18 cellular contexts compared by ENCODE assay signal in the genomic region with DNA sequence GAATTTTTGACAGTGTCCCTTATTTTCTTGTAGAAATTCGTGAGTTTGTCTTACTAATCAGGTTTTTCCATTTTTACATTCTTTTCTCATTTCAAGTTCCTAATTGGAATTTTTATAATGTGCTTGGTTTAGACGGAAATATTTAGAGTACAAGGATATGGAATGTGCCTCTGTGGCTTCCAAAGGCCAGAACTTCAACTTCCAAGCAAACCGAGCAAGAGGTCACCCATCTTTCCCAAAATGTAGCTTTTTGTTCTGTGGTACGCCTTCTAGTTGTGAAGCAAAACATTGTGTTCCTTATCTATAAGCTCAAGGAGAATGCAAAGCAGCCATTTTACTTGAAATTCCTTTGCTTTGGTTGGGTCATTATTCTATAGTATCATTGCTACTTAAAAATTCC.
DNase-seq lines count a peak whose midpoint lies in the region; ATAC-seq and TF ChIP-seq lines count a peak whose summit lies in the region.
"Had no signal": no experiment of that assay in that cellular context is flagged by ENCODE, and none has a peak within 500 bp of the region (broad histone marks: within the 10 kb centered on the region; RNA-seq: fewer than 3 reads in every experiment).

No MANE protein-coding gene starts in this region.

- peak overlapping the region; percentile 40; the same call in 1 of the 2 replicates for H3K27ac Mint-ChIP-seq in HFFc6
- H3K27ac Mint-ChIP-seq: CD8-positive, alpha-beta T cell had no signal

- no peaks in the 10 kb centered on the region for H3K27me3 ChIP-seq in HAP-1 (ENCODE audit: low read depth)

- peaks cover 29% of the 10 kb centered on the region for H3K4me1 Mint-ChIP-seq in HFFc6 (ENCODE audit: low read depth)

- H3K4me1 ChIP-seq in HAP-1 = peaks cover 8% of the 10 kb centered on the region
- H3K4me1 ChIP-seq: Caco-2 had no signal

- in situ Hi-C loops in HAP-1 (cut with MboI; ENCODE audit: low sequenced_read_pairs) = no loop called here

- H3K36me3 ChIP-seq in HAP-1 (replicated peaks) = no peaks in the 10 kb centered on the region

- DNase-seq in DMS114 treated with DMSO at 0.1 percent for 48 hours (lab: John Stamatoyannopoulos, UW; ENCODE audit: unreplicated experiment) (peak; percentile 84), HFFc6 (no peak), fibroblast of peridontal ligament (ENCODE audit: extremely low read depth) (peak; percentile 42), A172 (ENCODE audit: low spot score) (no peak), HAP-1 (ENCODE audit: low spot score in 2 of 2) (no peak), occipital lobe (lab: John Stamatoyannopoulos, UW) (no peak)
- DNase-seq: Caco-2; CD8-positive, alpha-beta T cell; DMS79 treated with DMSO at 0.1 percent for 48 hours; H7; NCI-H1048; NCI-H1417; NCI-H1694; NCI-H2029 treated with DMSO at 0.1 percent for 48 hours; NCI-H526; NCI-H82; NK-92 treated with Interleukin-12 subunit alpha and Interleukin-12 subunit beta, amount 100 ng/mL, for 24 hours had no signal

- H3K36me3 Mint-ChIP-seq in HFFc6 (ENCODE audit: low read depth) = peaks cover 38% of the 10 kb centered on the region
- H3K36me3 Mint-ChIP-seq: CD8-positive, alpha-beta T cell had no signal

- peaks cover 2% of the 10 kb centered on the region; the same call in 1 of the 2 replicates for H3K27me3 Mint-ChIP-seq in HFFc6 (ENCODE audit: insufficient read depth)

- ATAC-seq in HG02763 (IDR thresholded peaks at IDR 0.05; ENCODE audit: unreplicated experiment) = no peak
- ATAC-seq: CD8-positive, alpha-beta T cell had no signal

- H3K9me3 Mint-ChIP-seq in HFFc6 = no peaks in the 10 kb centered on the region
- H3K9me3 Mint-ChIP-seq: CD8-positive, alpha-beta T cell had no signal

- H3K9me3 ChIP-seq in HAP-1 = no peaks in the 10 kb centered on the region
- H3K9me3 ChIP-seq: Caco-2 had no signal

- TF ChIP-seq CTCF in HFFc6 (IDR thresholded peaks at IDR 0.05) = no peak

- no peak overlapping the region for H3K4me3 ChIP-seq in HAP-1

- H3K4me3 Mint-ChIP-seq in HFFc6 = peak overlapping the region; percentile 9; the same call in 1 of the 2 replicates
- H3K4me3 Mint-ChIP-seq: CD8-positive, alpha-beta T cell had no signal

Comparison
In these comparisons a context has a peak if more than half of its experiments do, and no peak if none do; other contexts are left out.
1. DNase-seq: peak in DMS114 treated with DMSO at 0.1 percent for 48 hours (single experiment) and fibroblast of peridontal ligament (single experiment); none in HFFc6 (single experiment), A172 (single experiment), HAP-1 (0 of 2) and occipital lobe (single experiment).